Comparison of ENCODE assay signal across 8 cellular contexts in genomic region chr14:73590673-73591004, GRCh38. TPM values are rescaled to one million over a fixed set of nuclear protein-coding genes. Genes with fewer than 3 reads are reported as not detected.
"Had no signal": no experiment of that assay in that cellular context is flagged by ENCODE, and none has a peak within 500 bp of the region (broad histone marks: within the 10 kb centered on the region; RNA-seq: fewer than 3 reads in every experiment).

No MANE protein-coding gene starts in this region.

RNA-seq across cellular contexts. Expression of gene ACOT6, which starts 21.7 kb away (rescaled TPM):
- total RNA-seq: activated CD4-positive, alpha-beta memory T cell treated with anti-CD3 and anti-CD28 coated beads for 36 hours; activated CD8-positive, alpha-beta memory T cell treated with anti-CD3 and anti-CD28 coated beads, Interleukin-2, amount 10 ng/mL, durations not matched to agents 7 days and 5 days; activated naive CD4-positive, alpha-beta T cell treated with anti-CD3 and anti-CD28 coated beads, Interleukin-2, amount 50 U/mL, for 72 hours; adrenal gland; astrocyte; body of pancreas; Right ventricle myocardium superior; T-helper 1 cell treated with Interleukin-12 subunit alpha and Interleukin-12 subunit beta and Interleukin-4 antibody, amounts not matched to agents 30 ng/mL and 1 ng/mL, for 36 hours had no signal

RNA-seq across cellular contexts. Expression of gene HEATR4, which starts 31.9 kb away (rescaled TPM):
- total RNA-seq: activated CD8-positive, alpha-beta memory T cell treated with anti-CD3 and anti-CD28 coated beads, Interleukin-2, amount 10 ng/mL, durations not matched to agents 7 days and 5 days; activated naive CD4-positive, alpha-beta T cell treated with anti-CD3 and anti-CD28 coated beads, Interleukin-2, amount 50 U/mL, for 72 hours; astrocyte; T-helper 1 cell treated with Interleukin-12 subunit alpha and Interleukin-12 subunit beta and Interleukin-4 antibody, amounts not matched to agents 30 ng/mL and 1 ng/mL, for 36 hours had no signal
